ENCODE assay signal across 16 cellular contexts in genomic region chr18:58375051-58375450, GRCh38.
A peak's percentile ranks its signal among the peaks of the same experiment; 100 is the strongest.
DNase-seq lines count a peak whose midpoint lies in the region; ATAC-seq and TF ChIP-seq lines count a peak whose summit lies in the region.
"Had no signal": no experiment of that assay in that cellular context is flagged by ENCODE, and none has a peak within 500 bp of the region (broad histone marks: within the 10 kb centered on the region; RNA-seq: fewer than 3 reads in every experiment).

No MANE protein-coding gene starts in this region.

- peak overlapping the region in 2 of 3 experiments; percentile 24 to 26; a peak in 4 of 7 replicates for H3K27ac Mint-ChIP-seq in H9
- peak overlapping the region; percentile 30 for H3K27ac Mint-ChIP-seq in type B pancreatic cell
- H3K27ac Mint-ChIP-seq: B cell; CD4-positive, alpha-beta T cell; HFFc6 had no signal

- no peak overlapping the region for H3K4ac ChIP-seq in H9 (ENCODE audit: low read depth, low read length)

- H2BK5ac ChIP-seq in H9 (ENCODE audit: insufficient read length, low read length): no peak overlapping the region

- H3K56ac ChIP-seq in H9 (ENCODE audit: insufficient read length, low read depth, low read length): no peak overlapping the region

- no peak overlapping the region for H3K23ac ChIP-seq in H9 (ENCODE audit: insufficient read length, low read depth, low read length)

- H3K9me3 ChIP-seq in H9 (ENCODE audit: control insufficient read depth, low read depth, low read length): no peaks in the 10 kb centered on the region

- no peak overlapping the region for H3K4me2 ChIP-seq in H9 (ENCODE audit: insufficient read depth, insufficient read length, low read length)

- H3T11ph ChIP-seq in H9 (ENCODE audit: low read length): no peak overlapping the region

- no peak overlapping the region for H2AFZ ChIP-seq in H9 (ENCODE audit: low read length)

- no peaks in the 10 kb centered on the region for H3K23me2 ChIP-seq in H9 (ENCODE audit: insufficient read length, low read depth, low read length, poor library complexity, severe bottlenecking)

- no peaks in the 10 kb centered on the region for H3K27me3 ChIP-seq in H9 (ENCODE audit: insufficient read depth, low read length)

- H3K4me1 Mint-ChIP-seq in H9 (peaks cover 26 to 30% of the 10 kb centered on the region in 2 experiments), type B pancreatic cell (ENCODE audit: unreplicated experiment) (peaks cover 18% of the 10 kb centered on the region)
- H3K4me1 Mint-ChIP-seq: B cell had no signal

- no peaks in the 10 kb centered on the region for H3K4me1 ChIP-seq in H9 (ENCODE audit: insufficient read depth, low read length)

- peaks cover 3% of the 10 kb centered on the region for H3K79me1 ChIP-seq in H9 (ENCODE audit: insufficient read depth, low read depth, low read length, poor library complexity, severe bottlenecking)

- H3K27me3 Mint-ChIP-seq in H9 (ENCODE audit: low read depth): no peaks in the 10 kb centered on the region
- H3K27me3 Mint-ChIP-seq in type B pancreatic cell: no peaks in the 10 kb centered on the region
- H3K27me3 Mint-ChIP-seq: B cell; CD4-positive, alpha-beta T cell had no signal

- no peak overlapping the region for H4K91ac ChIP-seq in H9 (ENCODE audit: insufficient read length, low read depth, low read length)

- H4K8ac ChIP-seq in H9 (replicated peaks; ENCODE audit: insufficient read length, low read depth, low read length): no peak overlapping the region

- no peak overlapping the region for H3K9ac ChIP-seq in H9 (ENCODE audit: extremely low read depth, insufficient read length, low read length)

- H2AK5ac ChIP-seq in H9 (ENCODE audit: insufficient read length, low read length): no peak overlapping the region

- H3K4me3 Mint-ChIP-seq in H9: no peak overlapping the region
- no peak overlapping the region for H3K4me3 Mint-ChIP-seq in type B pancreatic cell
- H3K4me3 Mint-ChIP-seq: B cell; CD4-positive, alpha-beta T cell; HFFc6 had no signal

- DNase-seq in H9: no peak
- peak; percentile 75 for DNase-seq in posterior vena cava (ENCODE audit: low spot score)
- no peak for DNase-seq in type B pancreatic cell (ENCODE audit: extremely low spot score, unreplicated experiment)
- no peak for DNase-seq in inferior parietal cortex (ENCODE audit: extremely low spot score)
- no peak for DNase-seq in activated CD4-positive, alpha-beta T cell treated with anti-CD3 and anti-CD28 coated beads for 48 hours
- no peak for DNase-seq in NCI-H2171 treated with DMSO at 0.1 percent for 48 hours (lab: John Stamatoyannopoulos, UW)
- DNase-seq: C1 segment of cervical spinal cord; CD4-positive, alpha-beta T cell; DMS153; DMS79 treated with DMSO at 0.1 percent for 48 hours; EL; HCEC 1CT; HFFc6 had no signal

- H2BK15ac ChIP-seq in H9 (ENCODE audit: low read depth, low read length): no peak overlapping the region

- no peak overlapping the region for H3K27ac ChIP-seq in H9 (ENCODE audit: insufficient read length, low read depth, low read length)
- H3K27ac ChIP-seq: HL-60 had no signal

- no peak for TF ChIP-seq CTCF in H9 (conservative IDR thresholded peaks at IDR 0.05)
- TF ChIP-seq CTCF in type B pancreatic cell (conservative IDR thresholded peaks at IDR 0.05): no peak

- H3K9me3 Mint-ChIP-seq in H9 (no peaks in the 10 kb centered on the region), type B pancreatic cell (no peaks in the 10 kb centered on the region)
- H3K9me3 Mint-ChIP-seq: CD4-positive, alpha-beta T cell; HFFc6 had no signal

- WGBS in H9 (ENCODE audit: extremely low coverage, insufficient read length, low lambda C conversion rate): no CpG with 5 or more reads among the region's 8 CpGs

- ATAC-seq in esophagus mucosa: peak; percentile 12

- H3K14ac ChIP-seq in H9 (ENCODE audit: insufficient read depth, low read length): no peak overlapping the region

- no peaks in the 10 kb centered on the region for H3K79me2 ChIP-seq in H9 (ENCODE audit: insufficient read depth, low read length)

- H2BK20ac ChIP-seq in H9 (ENCODE audit: low read depth, low read length, poor library complexity, severe bottlenecking): no peak overlapping the region

- H2BK120ac ChIP-seq in H9 (ENCODE audit: low read depth, low read length, poor library complexity, severe bottlenecking): no peak overlapping the region

- H3K36me3 Mint-ChIP-seq in H9 (ENCODE audit: insufficient read depth in 1 of 3, low read depth in 3 of 3): peaks cover 18 to 67% (median 54%) of the 10 kb centered on the region in 3 experiments
- peaks cover 53% of the 10 kb centered on the region for H3K36me3 Mint-ChIP-seq in type B pancreatic cell

- H4K20me1 ChIP-seq in H9 (ENCODE audit: control insufficient read depth, insufficient read depth, insufficient read length): no peaks in the 10 kb centered on the region

- H4K5ac ChIP-seq in H9 (ENCODE audit: insufficient read length, low read depth, low read length): no peak overlapping the region

- H3K18ac ChIP-seq in H9 (ENCODE audit: insufficient read length, low read depth, low read length): no peak overlapping the region

- no peak overlapping the region for H2BK12ac ChIP-seq in H9 (ENCODE audit: insufficient read length, low read depth, low read length)

- intact Hi-C loops in posterior vena cava (cut with DNase I): no loop called here
